Comparison of ENCODE assay signal across 8 cellular contexts in the genomic region with DNA sequence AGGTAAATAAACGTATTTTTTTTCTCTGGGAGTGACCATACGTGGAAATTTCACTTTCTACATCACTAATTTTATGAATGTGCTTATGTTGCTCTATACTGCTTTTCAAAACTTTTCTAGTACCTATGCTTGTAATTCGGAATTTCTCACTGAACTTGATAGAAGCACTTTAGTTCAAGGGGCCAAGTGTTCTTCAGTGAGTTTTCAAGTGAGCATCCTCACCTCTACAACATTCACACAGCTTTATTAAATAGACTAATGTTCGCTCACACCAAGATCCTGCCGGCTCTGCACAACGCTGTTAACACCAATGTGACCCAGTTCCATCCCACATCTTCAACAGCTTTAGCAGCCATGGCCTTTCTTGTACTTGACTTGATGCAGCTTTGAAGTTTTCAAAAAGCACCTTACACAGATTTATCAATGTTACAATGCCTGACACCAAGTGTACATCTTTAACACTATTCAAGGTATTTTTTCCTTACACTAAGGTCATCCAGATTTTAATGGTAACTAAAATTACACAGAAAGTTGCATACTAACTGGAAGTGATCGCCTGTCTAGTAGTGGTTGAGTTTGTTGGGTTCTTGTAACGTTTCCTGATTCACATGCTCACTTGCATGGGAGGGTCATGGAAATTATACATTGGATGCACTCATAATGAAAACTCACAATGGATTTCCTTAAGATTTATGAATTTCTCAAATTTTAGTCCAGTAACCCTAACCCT. TPM values are rescaled to one million over a fixed set of nuclear protein-coding genes. Genes with fewer than 3 reads are reported as not detected.
DNase-seq lines count a peak whose midpoint lies in the region; ATAC-seq, FAIRE-seq and TF ChIP-seq lines count a peak whose summit lies in the region.

No MANE protein-coding gene starts in this region.

- peaks cover 4 to 50% (median 41%) of the 10 kb centered on the region in 4 donors for H3K4me1 ChIP-seq in sigmoid colon

- H3K27ac ChIP-seq in SK-N-MC (0 out of 2 replicates have a peak overlapping the region, but pooled peaks have one; percentile 58), sigmoid colon (peak overlapping the region; percentile 59 to 69 (median 68))

- no peaks in the 10 kb centered on the region for H3K27me3 ChIP-seq in sigmoid colon

- H3K36me3 ChIP-seq in SK-N-MC (ENCODE audit: insufficient read depth, low read length) (peaks cover 31% of the 10 kb centered on the region), sigmoid colon (peaks cover 10 to 33% (median 18%) of the 10 kb centered on the region in 4 donors)

- intact Hi-C loops in sigmoid colon (cut with DNase I): loop anchor here (10.0 kb wide), 2 partner anchors 75 to 525 kb away; a partner anchor contains a TSS

- no peak for FAIRE-seq in GM12891 (lab: Jason Lieb, UNC)

- peak; percentile 48 for TF ChIP-seq POLR2A in GM12891 (IDR thresholded peaks at IDR 0.05; ENCODE audit: low read depth, low read length)
- TF ChIP-seq POLR2A in sigmoid colon (IDR thresholded peaks at IDR 0.05): no peak

- TF ChIP-seq CTCF in sigmoid colon (IDR thresholded peaks at IDR 0.05): no peak

- TF ChIP-seq EP300 in sigmoid colon (IDR thresholded peaks at IDR 0.05): no peak

- H3K4me3 ChIP-seq in SK-N-MC (no peak overlapping the region), sigmoid colon (peak overlapping the region in 3 of 4 donors; percentile 15 to 44 (median 29))

- ATAC-seq in GM21619 (IDR thresholded peaks at IDR 0.05; ENCODE audit: unreplicated experiment) (no peak), HG03045 (IDR thresholded peaks at IDR 0.05; ENCODE audit: unreplicated experiment) (no peak), HG02870 (IDR thresholded peaks at IDR 0.05; ENCODE audit: unreplicated experiment) (no peak)

- 59 to 66% methylated on average over 8 of the region's 8 CpGs for WGBS in sigmoid colon, 2 donors

- H3K9me3 ChIP-seq in SK-N-MC (ENCODE audit: low read depth, low read length) (peaks cover 9% of the 10 kb centered on the region; the same call in 1 of the 2 replicates), sigmoid colon (no peaks in the 10 kb centered on the region)

- no peak for DNase-seq in GM12891 (ENCODE audit: insufficient read length, low spot score)
- no peak for DNase-seq in SK-N-MC (ENCODE audit: low read depth, low spot score)
- peak; percentile 60 for DNase-seq in fibroblast of gingiva (ENCODE audit: low read depth)
- DNase-seq in sigmoid colon: no peak
- DNase-seq in stimulated activated CD4-positive, alpha-beta T cell treated with anti-CD3 and anti-CD28 coated beads, Interleukin-4, amount 100 ng/mL, for 4 hours: no peak

- no peak overlapping the region for H3K9ac ChIP-seq in SK-N-MC (ENCODE audit: insufficient read length)

TF ChIP-seq in GM12891, 5 proteins besides CTCF, POLR2A, EP300 and RAD21:
- TF ChIP-seq POLR2AphosphoS5 (IDR thresholded peaks at IDR 0.05; ENCODE audit: low read depth, low read length): no peak; the same call in 1 of the 2 replicates
- TF ChIP-seq SPI1 (IDR thresholded peaks at IDR 0.05; ENCODE audit: low read depth, low read length): no peak
- TF ChIP-seq TAF1 (IDR thresholded peaks at IDR 0.05; ENCODE audit: low read depth, low read length): no peak; the same call in 1 of the 2 replicates
- TF ChIP-seq POU2F2 (IDR thresholded peaks at IDR 0.05; ENCODE audit: low read depth, low read length): no peak
- no peak for TF ChIP-seq PAX5 (IDR thresholded peaks at IDR 0.05; ENCODE audit: insufficient read depth, low read length, severe bottlenecking)

RNA-seq across cellular contexts. Expression of a gene that starts 4.5 kb away (rescaled TPM):
- 1,009 TPM for polyA plus RNA-seq in GM12891 (2012; ENCODE audit: low read depth, missing spikeins)
- 1,000 to 10,000 TPM; 1,126 to 1,785 (median 1,332) TPM for total RNA-seq in sigmoid colon
- polyA plus RNA-seq in sigmoid colon: 1,000 to 10,000 TPM; 1,056 to 1,508 (median 1,064) TPM

RNA-seq across cellular contexts. Expression of a gene that starts 46.3 kb away (rescaled TPM):
- 93.0 TPM for polyA plus RNA-seq in GM12891 (2012; ENCODE audit: low read depth, missing spikeins)
- 10 to 100 TPM in 3 of 4 donors, 1 to 10 TPM in 1; 5.7 to 12.8 (median 10.8) TPM for total RNA-seq in sigmoid colon
- polyA plus RNA-seq in sigmoid colon: 10 to 100 TPM in 2 of 3 donors, 1 to 10 TPM in 1; 4.2 to 36.4 (median 16.2) TPM
